Comparison of ENCODE assay signal across 8 cellular contexts in the genomic region with DNA sequence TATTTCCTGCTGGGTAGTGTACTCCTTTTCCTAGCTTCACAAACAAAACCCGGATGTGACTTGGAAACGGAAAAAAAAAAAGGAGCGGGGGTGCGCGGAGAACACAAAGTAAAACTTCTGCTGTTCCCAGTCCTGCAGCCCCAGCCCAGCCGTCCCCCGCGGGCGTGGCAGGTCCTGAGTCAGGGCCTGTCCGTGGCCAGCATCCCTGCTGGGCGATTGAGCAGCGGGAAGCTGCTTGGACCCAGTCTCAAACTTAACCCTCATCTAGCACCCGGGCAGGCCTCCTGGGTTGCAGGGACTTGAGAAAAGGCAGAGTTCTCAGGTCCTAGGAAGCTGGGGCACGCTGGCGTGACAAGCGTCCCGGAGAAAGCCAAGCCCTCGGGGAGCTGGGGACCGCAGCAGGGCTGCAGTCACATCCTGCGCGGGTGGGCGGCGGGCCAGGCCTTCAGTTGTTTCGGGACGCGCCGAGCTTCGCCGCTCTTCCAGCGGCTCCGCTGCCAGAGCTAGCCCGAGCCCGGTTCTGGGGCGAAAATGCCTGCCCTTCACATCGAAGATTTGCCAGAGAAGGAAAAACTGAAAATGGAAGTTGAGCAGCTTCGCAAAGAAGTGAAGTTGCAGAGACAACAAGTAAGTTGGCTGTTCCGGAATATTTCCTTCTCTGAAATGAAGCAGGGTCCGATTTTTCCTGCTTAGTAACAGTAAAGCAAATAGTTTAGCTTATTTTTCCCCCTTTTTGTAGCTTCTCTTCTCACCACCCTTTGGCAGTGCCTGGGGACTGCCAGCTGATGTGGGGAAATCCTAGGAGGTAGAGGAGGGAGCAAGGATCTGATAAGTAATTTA. TPM values are rescaled to one million over a fixed set of nuclear protein-coding genes. Genes with fewer than 3 reads are reported as not detected.
A peak's percentile ranks its signal among the peaks of the same experiment; 100 is the strongest.
DNase-seq lines count a peak whose midpoint lies in the region; ATAC-seq and TF ChIP-seq lines count a peak whose summit lies in the region.

A gene (plus strand): TSS at position 129 of the 840 bp plus-strand sequence. CDS start 403 bp downstream, at position 532.

- H3K4me3 ChIP-seq in endodermal cell (ENCODE audit: low read length) (peak within 1 kb of the TSS; percentile 78), lung (peak within 1 kb of the TSS; percentile 75)

- peak within 1 kb of the TSS; percentile 9 for H3K9ac ChIP-seq in endodermal cell (ENCODE audit: extremely low read depth, low read length, poor library complexity, severe bottlenecking)

- H3K36me3 Mint-ChIP-seq in endodermal cell (ENCODE audit: low read depth): no peaks in the 10 kb centered on the region

- H3K4me1 Mint-ChIP-seq in endodermal cell: peaks cover 10% of the 10 kb centered on the region

- H3K4me3 Mint-ChIP-seq in endodermal cell: peak within 1 kb of the TSS; percentile 67

- DNase-seq in D341Med (ENCODE audit: low spot score): peak; percentile 18
- peak; percentile 8 for DNase-seq in UCSD-AML1 (lab: John Stamatoyannopoulos, UW; ENCODE audit: unreplicated experiment)
- peak; percentile 84 for DNase-seq in endodermal cell
- peak; percentile 40 for DNase-seq in lung (ENCODE audit: low spot score)
- peak; percentile 22 to 26 for DNase-seq in stimulated activated CD8-positive, alpha-beta memory T cell treated with anti-CD3 and anti-CD28 coated beads, Interleukin-2, amount 100 ng/mL, for 48 hours (ENCODE audit: low read depth in 2 of 2)
- DNase-seq in middle frontal gyrus (ENCODE audit: extremely low spot score, low spot score): no peak

- TF ChIP-seq CTCF in endodermal cell (conservative IDR thresholded peaks at IDR 0.05) (peak; percentile 26), lung (IDR thresholded peaks at IDR 0.05; ENCODE audit: control extremely low read depth, extremely low read depth) (no peak)

- H3K4me1 ChIP-seq in endodermal cell (ENCODE audit: control insufficient read depth, insufficient read depth, low read length): no peaks in the 10 kb centered on the region
- H3K4me1 ChIP-seq in lung (ENCODE audit: control insufficient read depth in 2 of 2, insufficient read depth in 2 of 2, low read length in 2 of 2): peaks cover 0 to 2% of the 10 kb centered on the region in 2 donors

- WGBS in endodermal cell (ENCODE audit: insufficient coverage in 1 of 2, insufficient read length in 1 of 2), 2 experiments: 2 to 9% methylated on average over 15 to 38 of the region's 38 CpGs
- WGBS in lung, 2 donors: 1 to 2% methylated on average over 38 of the region's 38 CpGs

- no peaks in the 10 kb centered on the region for H3K9me3 ChIP-seq in endodermal cell (ENCODE audit: control insufficient read depth, low read length)
- H3K9me3 ChIP-seq in lung (ENCODE audit: control insufficient read depth in 2 of 2, insufficient read depth in 1 of 2, low read length in 1 of 2): no peaks in the 10 kb centered on the region

- ATAC-seq in GM19455 (IDR thresholded peaks at IDR 0.05; ENCODE audit: unreplicated experiment) (peak; percentile 85), HG03469 (IDR thresholded peaks at IDR 0.05; ENCODE audit: unreplicated experiment) (peak; percentile 89), lung (ENCODE audit: insufficient read depth, low FRiP score) (peak; percentile 64)

- H3K27me3 ChIP-seq in endodermal cell (ENCODE audit: control insufficient read depth, insufficient read depth, low read length, poor library complexity, severe bottlenecking): no peaks in the 10 kb centered on the region
- H3K27me3 ChIP-seq in lung (ENCODE audit: control insufficient read depth, insufficient read depth): no peaks in the 10 kb centered on the region

- H3K27ac ChIP-seq in endodermal cell (ENCODE audit: low read depth, low read length) (peak within 1 kb of the TSS; percentile 77), lung (ENCODE audit: low read depth in 1 of 2, low read length in 1 of 2) (peak within 1 kb of the TSS; percentile 82 to 98)

- H3K27me3 Mint-ChIP-seq in endodermal cell (ENCODE audit: insufficient read depth): peaks cover 5% of the 10 kb centered on the region

- H3K36me3 ChIP-seq in endodermal cell (ENCODE audit: control insufficient read depth, insufficient read depth, low read length): no peaks in the 10 kb centered on the region
- H3K36me3 ChIP-seq in lung (ENCODE audit: control insufficient read depth in 2 of 2, insufficient read depth in 2 of 2, low read length in 2 of 2): peaks cover 0 to 2% of the 10 kb centered on the region in 2 donors

- peak within 1 kb of the TSS; percentile 48 for H3K27ac Mint-ChIP-seq in endodermal cell

- H3K9me3 Mint-ChIP-seq in endodermal cell: no peaks in the 10 kb centered on the region

RNA-seq across cellular contexts. Expression of the gene that starts here (rescaled TPM):
- 1 to 10 TPM; 1.3 to 3.1 TPM for total RNA-seq in endodermal cell
- polyA plus RNA-seq in endodermal cell (2013, experiment 1 of 2): 11.1 TPM
- polyA plus RNA-seq in endodermal cell (2013, experiment 2 of 2): 15.6 TPM
- 10 to 100 TPM; 18.4 to 31.8 TPM for total RNA-seq in lung
- 10 to 100 TPM; 21.9 to 39.0 TPM for polyA plus RNA-seq in lung

Comparison
In these comparisons a context has a peak if more than half of its experiments do, and no peak if none do; other contexts are left out.
1. RNA of the gene that starts here (total RNA-seq): 18.4 to 31.8 TPM in lung; 1.3 to 3.1 TPM in endodermal cell; every median in the first group is over 4 times any median in the second.
2. Peak in every context shown above with its lines, with median percentiles within 50 percentile points of each other: ATAC-seq.